Comparison of ENCODE assay signal across 8 cellular contexts in the genomic region with DNA sequence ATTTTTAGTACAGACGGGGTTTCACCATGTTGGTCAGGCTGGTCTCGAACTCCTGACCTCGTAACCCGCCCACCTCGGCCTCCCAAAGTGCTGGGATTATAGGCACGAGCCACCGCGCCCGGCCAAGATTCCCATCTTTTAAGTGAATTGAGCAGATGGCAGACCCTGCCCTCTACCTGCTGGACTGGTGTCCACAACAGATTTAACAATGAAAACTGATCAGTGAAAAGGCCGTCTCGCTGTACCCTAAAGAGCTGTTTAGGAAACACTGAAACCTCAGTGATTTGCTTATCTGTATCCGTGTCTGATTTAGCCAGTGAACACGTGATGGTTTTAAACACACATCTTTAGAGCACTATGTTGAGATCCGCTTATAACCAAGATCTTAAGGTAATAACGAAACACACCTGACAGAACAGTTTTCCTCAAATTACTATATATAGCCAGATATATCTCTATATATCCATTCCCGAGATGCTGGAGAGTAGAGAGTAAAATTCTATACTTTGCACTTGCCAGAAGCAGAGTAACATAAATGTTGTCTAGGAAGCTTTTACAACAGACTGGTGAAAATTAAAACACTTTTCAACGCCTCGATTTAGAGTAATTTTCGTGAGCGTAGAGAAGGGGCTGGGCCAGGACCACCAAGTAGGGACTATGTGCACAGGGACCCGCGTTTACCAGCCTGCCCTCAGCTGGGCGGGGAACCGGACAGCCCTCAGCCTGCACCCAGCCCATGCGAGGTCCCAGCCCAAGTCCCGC. TPM values are rescaled to one million over a fixed set of nuclear protein-coding genes. Genes with fewer than 3 reads are reported as not detected.
DNase-seq lines count a peak whose midpoint lies in the region; ATAC-seq and TF ChIP-seq lines count a peak whose summit lies in the region.

No MANE protein-coding gene starts in this region.

- H3K27ac ChIP-seq in Peyer's patch (peak overlapping the region; percentile 82 to 92 (median 87)), dorsolateral prefrontal cortex (peak overlapping the region in 58 of 59 donors; percentile 3 to 97 (median 89)), lung (ENCODE audit: low read depth in 1 of 2, low read length in 1 of 2) (peak overlapping the region; percentile 80 to 95), tibial artery (peak overlapping the region; percentile 90 to 94)

- no peak for TF ChIP-seq POLR2A in Peyer's patch (IDR thresholded peaks at IDR 0.05)

- H3K27me3 ChIP-seq in Peyer's patch (no peaks in the 10 kb centered on the region), dorsolateral prefrontal cortex (no peaks in the 10 kb centered on the region), lung (ENCODE audit: control insufficient read depth, insufficient read depth) (no peaks in the 10 kb centered on the region), tibial artery (no peaks in the 10 kb centered on the region)

- H3K4me3 ChIP-seq in Peyer's patch (peak overlapping the region; percentile 82 to 85 (median 84)), dorsolateral prefrontal cortex (peak overlapping the region; percentile 39 to 100 (median 88)), lung (peak overlapping the region; percentile 97), tibial artery (peak overlapping the region; percentile 70 to 80)

- intact Hi-C loops in dorsolateral prefrontal cortex (cut with DNase I) (loop anchor here (5.0 to 10.0 kb wide), 6 partner anchors 34 to 378 kb away; a partner anchor contains a TSS), tibial artery (cut with DNase I; ENCODE audit: low total_unique reads) (loop anchor here (5.0 to 10.0 kb wide), 2 partner anchors 88 to 316 kb away; a partner anchor contains a TSS)

- TF ChIP-seq CTCF in Peyer's patch (IDR thresholded peaks at IDR 0.05) (no peak), dorsolateral prefrontal cortex (IDR thresholded peaks at IDR 0.05 in 54 of 56, conservative IDR thresholded peaks at IDR 0.05 in 2 of 56; ENCODE audit: low read depth in 1 of 56, partially characterized antibody in 56 of 56) (no peak), lung (IDR thresholded peaks at IDR 0.05; ENCODE audit: control extremely low read depth, extremely low read depth) (no peak), tibial artery (IDR thresholded peaks at IDR 0.05) (no peak)

- H3K4me1 ChIP-seq in Peyer's patch (peaks cover 0 to 9% (median 2%) of the 10 kb centered on the region in 4 donors), lung (ENCODE audit: control insufficient read depth in 2 of 2, insufficient read depth in 2 of 2, low read length in 2 of 2) (peaks cover 2 to 6% of the 10 kb centered on the region in 2 donors), tibial artery (peaks cover 0 to 15% (median 10%) of the 10 kb centered on the region in 4 donors)

- peak; percentile 43 for ATAC-seq in GM21360 (IDR thresholded peaks at IDR 0.05; ENCODE audit: unreplicated experiment)
- peak; percentile 45 for ATAC-seq in HG03521 (IDR thresholded peaks at IDR 0.05; ENCODE audit: unreplicated experiment)
- ATAC-seq in lung (ENCODE audit: insufficient read depth, low FRiP score), result peak; percentile 83

- DNase-seq in NCI-H2029 (lab: John Stamatoyannopoulos, UW) (peak; percentile 11), NCI-H2029 treated with DMSO at 0.1 percent for 48 hours (lab: John Stamatoyannopoulos, UW) (no peak), Peyer's patch (peak in 2 of 3 donors; percentile 48 to 65), dorsolateral prefrontal cortex (peak in 4 of 10 donors; percentile 11 to 75 (median 44)), lung (ENCODE audit: low spot score) (no peak), tibial artery (peak in 1 of 2 donors; percentile 76)

- 16 to 23% methylated on average over 26 of the region's 26 CpGs for WGBS in lung, 2 donors

- H3K9me3 ChIP-seq in Peyer's patch, result no peaks in the 10 kb centered on the region
- H3K9me3 ChIP-seq in lung (ENCODE audit: control insufficient read depth in 2 of 2, insufficient read depth in 1 of 2, low read length in 1 of 2), result no peaks in the 10 kb centered on the region
- no peaks in the 10 kb centered on the region for H3K9me3 ChIP-seq in tibial artery

- no peaks in the 10 kb centered on the region for H3K36me3 ChIP-seq in Peyer's patch
- no peaks in the 10 kb centered on the region for H3K36me3 ChIP-seq in lung (ENCODE audit: control insufficient read depth in 2 of 2, insufficient read depth in 2 of 2, low read length in 2 of 2)
- no peaks in the 10 kb centered on the region for H3K36me3 ChIP-seq in tibial artery

RNA-seq across cellular contexts. Expression of a gene that starts 0.6 kb away (rescaled TPM):
- total RNA-seq in Peyer's patch, result 1 to 10 TPM in 3 of 4 donors, under 1 TPM in 1; 0.57 to 7.4 (median 1.3) TPM
- total RNA-seq in dorsolateral prefrontal cortex, result 10 to 100 TPM in 110 of 120 experiments, 1 to 10 TPM in 10; 7.6 to 19.3 (median 13.3) TPM
- 10 to 100 TPM in 1 of 2 donors, 1 to 10 TPM in 1; 3.7 to 11.1 TPM for total RNA-seq in lung
- 1 to 10 TPM in 1 of 2 donors, under 1 TPM in 1; 0.94 to 2.6 TPM for polyA plus RNA-seq in lung

RNA-seq across cellular contexts. Expression of a gene that starts 35.2 kb away (rescaled TPM):
- total RNA-seq in Peyer's patch, result 10 to 100 TPM; 31.5 to 61.9 (median 44.3) TPM
- 100 to 1,000 TPM in 72 of 120 experiments, 10 to 100 TPM in 48; 56.8 to 160 (median 105) TPM for total RNA-seq in dorsolateral prefrontal cortex
- total RNA-seq in lung, result 100 to 1,000 TPM; 101 to 120 TPM
- 10 to 100 TPM; 48.3 to 84.3 TPM for polyA plus RNA-seq in lung

RNA-seq across cellular contexts. Expression of a gene that starts 52.2 kb away (rescaled TPM):
- 10 to 100 TPM; 32.9 to 52.8 (median 35.2) TPM for total RNA-seq in Peyer's patch
- total RNA-seq in dorsolateral prefrontal cortex, result 10 to 100 TPM; 29.8 to 52.8 (median 41.1) TPM
- 10 to 100 TPM; 32.3 to 41.7 TPM for total RNA-seq in lung
- 10 to 100 TPM; 31.0 to 38.1 TPM for polyA plus RNA-seq in lung

Comparison
In these comparisons a context has a peak if more than half of its experiments do, and no peak if none do; other contexts are left out.
1. DNase-seq: peak in NCI-H2029 (single experiment) and Peyer's patch (2 of 3); none in NCI-H2029 treated with DMSO at 0.1 percent for 48 hours (single experiment) and lung (single experiment).
2. Peak in every context shown above with its lines, with median percentiles within 50 percentile points of each other: ATAC-seq, H3K27ac ChIP-seq and H3K4me3 ChIP-seq.